Comparison of ENCODE assay signal across 3 cellular contexts in the genomic region with DNA sequence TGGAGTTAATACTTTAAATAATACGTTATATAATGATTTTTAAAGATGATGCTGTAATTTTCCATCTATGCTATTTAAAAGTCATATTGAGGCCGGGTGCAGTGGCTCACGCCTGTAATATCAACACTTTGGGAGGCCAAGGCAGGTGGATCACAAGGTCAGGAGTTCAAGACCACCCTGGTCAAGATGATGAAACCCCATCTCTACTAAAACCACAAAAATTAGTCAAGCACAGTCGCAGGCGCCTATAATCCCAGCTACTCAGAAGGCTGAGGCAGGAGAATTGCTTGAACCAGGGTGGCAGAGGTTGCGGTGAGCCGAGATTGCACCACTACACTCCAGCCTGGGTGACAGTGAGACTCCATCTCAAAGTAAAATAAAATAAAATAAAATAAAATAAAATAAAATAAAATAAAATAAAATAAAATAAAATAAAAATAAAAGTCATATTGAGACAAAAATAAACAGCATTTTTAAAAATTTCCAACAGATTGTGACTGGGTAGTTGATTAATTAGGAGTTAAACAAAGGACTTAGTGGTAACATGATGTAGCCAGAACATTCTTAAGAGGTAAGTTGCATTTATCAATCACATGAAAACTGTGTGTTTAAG.
DNase-seq lines count a peak whose midpoint lies in the region; ATAC-seq, FAIRE-seq and TF ChIP-seq lines count a peak whose summit lies in the region.
"Not testable (repeated sequence)": the region's sequence is repeated elsewhere in the genome, so short reads cannot be mapped to it uniquely, and the experiment has no call there.

No MANE protein-coding gene starts in this region.

- not testable (repeated sequence) for H3K9me3 Mint-ChIP-seq in WTC11

- POLR2A ChIA-PET in WTC11 (lab: Charles Lee), result not testable (repeated sequence)

- H3K36me3 ChIP-seq in SJCRH30, result not testable (repeated sequence)

- H3K4me1 ChIP-seq in SJCRH30, result peaks cover 37% of the 10 kb centered on the region; the same call in 1 of the 2 replicates

- DNase-seq in SJCRH30, result peak; percentile 70 to 72
- not testable (repeated sequence) for DNase-seq in WTC11 (ENCODE audit: low spot score); frontal cortex (ENCODE audit: low spot score in 2 of 2)

- ATAC-seq in WTC11, result not testable (repeated sequence)

- FAIRE-seq in frontal cortex (lab: Jason Lieb, UNC), result peak; percentile 17

- H3K27me3 Mint-ChIP-seq in WTC11 (ENCODE audit: low read depth), result not testable (repeated sequence)

- H3K27me3 ChIP-seq in SJCRH30, result not testable (repeated sequence)

- peak overlapping the region; percentile 40; the same call in 1 of the 2 replicates for H3K27ac ChIP-seq in SJCRH30

- H3K27ac Mint-ChIP-seq in WTC11, result not testable (repeated sequence)

- H3K36me3 Mint-ChIP-seq in WTC11, result not testable (repeated sequence)

- CTCF ChIA-PET in WTC11 (lab: Charles Lee), result not testable (repeated sequence)

- not testable (repeated sequence) for TF ChIP-seq CTCF in WTC11 (IDR thresholded peaks at IDR 0.05)

- peaks cover 27% of the 10 kb centered on the region for H3K4me1 Mint-ChIP-seq in WTC11

- H3K4me3 ChIP-seq in SJCRH30, result not testable (repeated sequence)

- H3K4me3 Mint-ChIP-seq in WTC11, result not testable (repeated sequence)

- not testable (repeated sequence) for H3K9me3 ChIP-seq in SJCRH30 (replicated peaks)

TF ChIP-seq in WTC11, 78 proteins besides CTCF, POLR2A, EP300 and RAD21:
- TF ChIP-seq HMGA2 (CRISPR knock-in tag; IDR thresholded peaks at IDR 0.05), result peak; percentile 92
TF ChIP-seq in WTC11: peak in this region for 1; not testable (repeated sequence) for 77.
